1 cellular context compared by ENCODE assay signal in genomic region chr6:104670834-104671590, GRCh38.
TF ChIP-seq lines count a peak whose summit lies in the region.

No MANE protein-coding gene starts in this region.

TF ChIP-seq in HEK293, 187 proteins besides CTCF, POLR2A, EP300 and RAD21 (continued from another document):
- TF ChIP-seq PRDM10 (tag by site-specific recombination; IDR thresholded peaks at IDR 0.05) (peak; percentile 94), ZIC2 (tag by site-specific recombination; IDR thresholded peaks at IDR 0.05) (peak; percentile 41)
TF ChIP-seq in HEK293: peak in this region for 3; not testable (repeated sequence) for 184.
